ENCODE assay signal across 8 cellular contexts in the genomic region with DNA sequence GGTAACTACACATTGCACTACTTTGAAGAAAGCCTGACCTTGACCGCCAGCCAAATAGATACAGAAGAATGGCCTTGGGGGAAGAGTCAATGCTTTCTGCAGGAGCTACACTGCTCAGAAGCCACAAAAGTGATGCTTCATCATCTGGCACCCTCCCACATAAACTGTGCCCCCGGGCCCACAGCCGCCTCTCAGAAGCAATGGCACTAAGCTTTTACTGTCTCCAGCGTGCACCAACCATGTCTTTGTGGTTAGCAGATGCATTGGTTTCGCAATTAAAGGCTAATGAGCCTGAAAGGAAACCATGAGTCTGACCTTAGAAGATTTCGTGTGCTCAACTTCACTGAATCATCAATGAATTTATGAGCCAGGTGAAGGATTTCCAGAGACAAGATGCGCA.
DNase-seq lines count a peak whose midpoint lies in the region; ATAC-seq and TF ChIP-seq lines count a peak whose summit lies in the region.

No MANE protein-coding gene starts in this region.

- no peak overlapping the region for H3K4me3 ChIP-seq in uterus
- H3K4me3 ChIP-seq in Caco-2 (ENCODE audit: low read depth, low read length): no peak overlapping the region

- peaks cover 10% of the 10 kb centered on the region for H3K9me3 Mint-ChIP-seq in activated naive CD8-positive, alpha-beta T cell treated with anti-CD3 and anti-CD28 coated beads, Interleukin-2, amount 10 ng/mL, durations not matched to agents 7 days and 5 days
- no peaks in the 10 kb centered on the region for H3K9me3 Mint-ChIP-seq in Caco-2 (ENCODE audit: unreplicated experiment)

- BruUV-seq in Caco-2 (replicated peaks; lab: Mats Ljungman, UMichigan): no TSS peak

- CTCF ChIA-PET in Caco-2 (lab: Charles Lee): no interaction called here

- peak overlapping the region; percentile 9 for H3K4me3 Mint-ChIP-seq in activated naive CD8-positive, alpha-beta T cell treated with anti-CD3 and anti-CD28 coated beads, Interleukin-2, amount 10 ng/mL, durations not matched to agents 7 days and 5 days
- H3K4me3 Mint-ChIP-seq in Caco-2 (ENCODE audit: unreplicated experiment): no peak overlapping the region

- POLR2A ChIA-PET in activated naive CD8-positive, alpha-beta T cell treated with anti-CD3 and anti-CD28 coated beads, Interleukin-2, amount 10 ng/mL, durations not matched to agents 7 days and 5 days (lab: Charles Lee): interaction anchor here (0.7 kb wide), 1 partner anchor 219 kb away, joined by 3 read pairs; no protein-coding TSS in a partner anchor
- POLR2A ChIA-PET in Caco-2 (lab: Charles Lee): no interaction called here

- no peak overlapping the region for H3K27ac ChIP-seq in uterus

- H3K4me1 ChIP-seq in uterus (no peaks in the 10 kb centered on the region), Caco-2 (no peaks in the 10 kb centered on the region)

- H3K36me3 Mint-ChIP-seq in activated naive CD8-positive, alpha-beta T cell treated with anti-CD3 and anti-CD28 coated beads, Interleukin-2, amount 10 ng/mL, durations not matched to agents 7 days and 5 days: peaks cover 18% of the 10 kb centered on the region
- H3K36me3 Mint-ChIP-seq in Caco-2 (ENCODE audit: insufficient read depth, unreplicated experiment): no peaks in the 10 kb centered on the region

- H3K27me3 Mint-ChIP-seq in activated naive CD8-positive, alpha-beta T cell treated with anti-CD3 and anti-CD28 coated beads, Interleukin-2, amount 10 ng/mL, durations not matched to agents 7 days and 5 days: no peaks in the 10 kb centered on the region
- H3K27me3 Mint-ChIP-seq in Caco-2 (ENCODE audit: insufficient read depth, unreplicated experiment): peaks cover 3% of the 10 kb centered on the region

- TF ChIP-seq CTCF in uterus (IDR thresholded peaks at IDR 0.05): no peak
- TF ChIP-seq CTCF in Caco-2 (IDR thresholded peaks at IDR 0.05; ENCODE audit: insufficient read depth in 1 of 2, low read depth in 1 of 2, low read length in 1 of 2, severe bottlenecking in 1 of 2, unreplicated experiment in 1 of 2): no peak

- H3K4me1 Mint-ChIP-seq in activated naive CD8-positive, alpha-beta T cell treated with anti-CD3 and anti-CD28 coated beads, Interleukin-2, amount 10 ng/mL, durations not matched to agents 7 days and 5 days: peaks cover 44% of the 10 kb centered on the region
- H3K4me1 Mint-ChIP-seq in Caco-2 (ENCODE audit: low read depth, unreplicated experiment): no peaks in the 10 kb centered on the region

- no peak for TF ChIP-seq POLR2A in uterus (IDR thresholded peaks at IDR 0.05)

- intact Hi-C loops in uterus (cut with DNase I; ENCODE audit: low total_unique reads): no loop called here
- intact Hi-C loops in Caco-2 (cut with micrococcal nuclease; ENCODE audit: unreplicated experiment): no loop called here

- peak overlapping the region; percentile 34 for H3K27ac Mint-ChIP-seq in activated naive CD8-positive, alpha-beta T cell treated with anti-CD3 and anti-CD28 coated beads, Interleukin-2, amount 10 ng/mL, durations not matched to agents 7 days and 5 days
- no peak overlapping the region for H3K27ac Mint-ChIP-seq in Caco-2 (ENCODE audit: unreplicated experiment)

- H3K9me3 ChIP-seq in uterus: no peaks in the 10 kb centered on the region
- no peaks in the 10 kb centered on the region for H3K9me3 ChIP-seq in Caco-2

- H3K36me3 ChIP-seq in uterus (no peaks in the 10 kb centered on the region), Caco-2 (ENCODE audit: control insufficient read depth, insufficient read depth, low read length) (no peaks in the 10 kb centered on the region)

- H3K27me3 ChIP-seq in uterus: no peaks in the 10 kb centered on the region
- no peaks in the 10 kb centered on the region for H3K27me3 ChIP-seq in Caco-2 (replicated peaks; ENCODE audit: control insufficient read depth, insufficient read depth, low read length)

- ATAC-seq in GM19023 (IDR thresholded peaks at IDR 0.05; ENCODE audit: unreplicated experiment) (peak; percentile 60), HG03066 (IDR thresholded peaks at IDR 0.05; ENCODE audit: low read depth, unreplicated experiment) (peak; percentile 84)
- ATAC-seq in activated naive CD8-positive, alpha-beta T cell treated with anti-CD3 and anti-CD28 coated beads, Interleukin-2, amount 10 ng/mL, durations not matched to agents 7 days and 5 days (ENCODE audit: low read depth): peak; percentile 79

- DNase-seq in SIG-M5 (lab: John Stamatoyannopoulos, UW): peak; percentile 73
- peak; percentile 36 for DNase-seq in activated naive CD8-positive, alpha-beta T cell treated with anti-CD3 and anti-CD28 coated beads, Interleukin-2, amount 10 ng/mL, durations not matched to agents 7 days and 5 days
- peak; percentile 54 to 67 for DNase-seq in stimulated activated CD4-positive, alpha-beta T cell treated with anti-CD3 and anti-CD28 coated beads, Interleukin-1b, Interleukin-23, amount 100 ng/mL, for 4 hours (ENCODE audit: low read depth in 2 of 2)
- no peak for DNase-seq in uterus
- no peak for DNase-seq in DMS153 treated with DMSO at 0.1 percent for 48 hours (lab: John Stamatoyannopoulos, UW; ENCODE audit: unreplicated experiment)
- no peak for DNase-seq in Caco-2

Comparison
In these comparisons a context has a peak if more than half of its experiments do, and no peak if none do; other contexts are left out.
1. DNase-seq: peak in SIG-M5 (single experiment), activated naive CD8-positive, alpha-beta T cell treated with anti-CD3 and anti-CD28 coated beads, Interleukin-2, amount 10 ng/mL, durations not matched to agents 7 days and 5 days (single experiment) and stimulated activated CD4-positive, alpha-beta T cell treated with anti-CD3 and anti-CD28 coated beads, Interleukin-1b, Interleukin-23, amount 100 ng/mL, for 4 hours (2 of 2); none in uterus (0 of 2), DMS153 treated with DMSO at 0.1 percent for 48 hours (single experiment) and Caco-2 (0 of 2).
2. Peak in every context shown above with its lines, with median percentiles within 50 percentile points of each other: ATAC-seq.